In genomic region chr19:45092747-45093678, GRCh38 we compare ENCODE assay signal across 8 cellular contexts. TPM values are rescaled to one million over a fixed set of nuclear protein-coding genes. Genes with fewer than 3 reads are reported as not detected.
DNase-seq lines count a peak whose midpoint lies in the region; ATAC-seq, FAIRE-seq and TF ChIP-seq lines count a peak whose summit lies in the region.

Gene PPP1R37, plus strand, starts transcription at chr19:45093179. Its CDS starts 147 bp downstream, at chr19:45093326.

- FAIRE-seq in kidney (lab: Jason Lieb, UNC), result no peak

- peak within 1 kb of the TSS; percentile 96 to 98 for H3K27ac ChIP-seq in kidney (ENCODE audit: low read depth in 2 of 2, low read length in 2 of 2)

- H3K9ac ChIP-seq in kidney (ENCODE audit: low read length in 2 of 2), result peak within 1 kb of the TSS; percentile 77 to 91

- TF ChIP-seq CTCF in kidney (IDR thresholded peaks at IDR 0.05; ENCODE audit: borderline replicate concordance, extremely low read depth, insufficient read depth), result peak; percentile 25

- DNase-seq in AG08396 (ENCODE audit: low spot score) (peak; percentile 98), NCI-H510A treated with DMSO at 0.1 percent for 48 hours (lab: John Stamatoyannopoulos, UW) (peak; percentile 89), cerebellum (ENCODE audit: low spot score) (peak; percentile 92), kidney (peak; percentile 98)
- peak; percentile 89 for DNase-seq in activated CD4-positive, alpha-beta T cell treated with anti-CD3 and anti-CD28 coated beads for 1 hour
- peak; percentile 80 for DNase-seq in stimulated activated CD4-positive, alpha-beta T cell treated with anti-CD3 and anti-CD28 coated beads, Interleukin-15, amount 100 ng/mL, for 1 hour (ENCODE audit: low read depth in 1 of 2, low spot score in 1 of 2)

- intact Hi-C loops in kidney (cut with DNase I), result no loop called here

- H3K4me1 ChIP-seq in kidney (ENCODE audit: control insufficient read depth in 1 of 2, insufficient read depth in 1 of 2, low read depth in 1 of 2, low read length in 2 of 2), result peaks cover 35 to 36% of the 10 kb centered on the region in 2 donors

- H3K9me3 ChIP-seq in kidney (ENCODE audit: control insufficient read depth in 1 of 2, low read length in 2 of 2), result no peaks in the 10 kb centered on the region

- H3K36me3 ChIP-seq in kidney (ENCODE audit: control insufficient read depth in 1 of 2, insufficient read depth in 2 of 2, low read length in 2 of 2), result peaks cover 0 to 7% of the 10 kb centered on the region in 2 donors

- peak within 1 kb of the TSS; percentile 82 to 93 for H3K4me3 ChIP-seq in kidney (ENCODE audit: low read length in 2 of 2)

- ATAC-seq in GM19023 (IDR thresholded peaks at IDR 0.05; ENCODE audit: unreplicated experiment) (peak; percentile 55), HG03378 (IDR thresholded peaks at IDR 0.05; ENCODE audit: unreplicated experiment) (peak; percentile 55)

RNA-seq across cellular contexts. Expression of gene PPP1R37, which starts in this region (rescaled TPM):
- total RNA-seq in cerebellum (19.5 TPM), kidney (33.0 TPM)
- polyA plus RNA-seq in kidney (ENCODE audit: insufficient read depth, low read depth, low replicate concordance), result 21.6 TPM

Comparison
In these comparisons a context has a peak if more than half of its experiments do, and no peak if none do; other contexts are left out.
1. Peak in every context shown above with its lines: DNase-seq, ATAC-seq, H3K4me3 ChIP-seq and H3K27ac ChIP-seq.